ENCODE assay signal across 1 cellular context in genomic region chr5:71810456-71811181, GRCh38.
TF ChIP-seq lines count a peak whose summit lies in the region.

No MANE protein-coding gene starts in this region.

TF ChIP-seq in H1, 55 proteins besides CTCF, POLR2A, EP300 and RAD21 (continued from another document):
- TF ChIP-seq RNF2 (IDR thresholded peaks at IDR 0.05; ENCODE audit: borderline replicate concordance, low read depth, low read length, missing control alignments, poor library complexity, severe bottlenecking) = no peak
